Comparison of ENCODE assay signal across 10 cellular contexts in the genomic region with DNA sequence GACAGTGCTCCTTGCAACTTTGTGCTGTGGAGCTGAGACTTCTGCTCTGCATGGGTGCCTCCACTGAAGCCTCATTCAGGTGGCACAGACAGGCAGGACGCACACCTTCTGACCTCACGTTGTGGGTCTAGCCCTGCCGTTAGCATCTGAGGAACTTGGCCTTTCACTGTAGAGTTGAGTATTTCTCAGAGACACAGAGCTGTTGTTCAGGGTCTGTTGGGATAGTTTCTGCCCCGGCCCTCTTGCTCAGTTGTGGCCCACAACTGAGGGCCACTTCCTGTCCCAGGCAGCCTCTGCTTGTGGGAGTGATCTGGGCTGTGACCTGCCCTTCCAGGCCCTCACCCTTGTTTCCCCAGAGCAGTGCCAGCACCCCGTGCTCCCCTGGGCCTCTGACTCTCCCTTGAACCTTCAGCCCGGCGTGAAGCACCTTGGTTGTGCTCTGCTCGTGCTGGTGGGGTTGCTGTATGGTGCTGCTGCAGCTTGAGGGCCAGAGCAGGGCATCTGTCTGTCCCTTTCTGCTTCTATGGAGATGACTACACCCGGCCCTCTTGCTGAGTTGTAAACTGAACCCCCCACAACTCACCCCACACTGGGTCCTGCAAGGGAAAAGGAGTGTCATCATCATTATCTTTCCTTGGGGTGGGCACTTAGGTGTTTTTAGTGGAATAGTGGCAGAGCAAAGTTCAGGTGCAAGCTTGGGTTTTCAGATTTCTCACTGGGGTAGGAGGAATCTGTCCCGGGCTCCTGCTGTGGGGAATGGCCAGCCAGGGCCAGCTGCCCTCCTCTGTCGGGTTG. TPM values are rescaled to one million over a fixed set of nuclear protein-coding genes. Genes with fewer than 3 reads are reported as not detected.
DNase-seq lines count a peak whose midpoint lies in the region; ATAC-seq and FAIRE-seq lines count a peak whose summit lies in the region.
"Had no signal": no experiment of that assay in that cellular context is flagged by ENCODE, and none has a peak within 500 bp of the region (broad histone marks: within the 10 kb centered on the region; RNA-seq: fewer than 3 reads in every experiment).

No MANE protein-coding gene starts in this region.

- FAIRE-seq in frontal cortex (lab: Jason Lieb, UNC): no peak
- FAIRE-seq: islet of Langerhans had no signal

- H3K9me3 Mint-ChIP-seq in activated CD4-positive, alpha-beta memory T cell treated with anti-CD3 and anti-CD28 coated beads, Interleukin-2, amount 10 ng/mL, durations not matched to agents 7 days and 5 days: no peaks in the 10 kb centered on the region
- H3K9me3 Mint-ChIP-seq in natural killer cell treated with Interleukin-12 subunit alpha and Interleukin-12 subunit beta and Interleukin-15 and Interleukin-18, amount 100 ng/mL, for 72 hours: no peaks in the 10 kb centered on the region

- CTCF ChIA-PET in activated CD4-positive, alpha-beta memory T cell treated with anti-CD3 and anti-CD28 coated beads, Interleukin-2, amount 10 ng/mL, durations not matched to agents 7 days and 5 days (lab: Charles Lee): interaction anchor here (0.6 to 2.5 kb wide), 8 partner anchors 10 to 137 kb away, joined by 3 to 16 read pairs (median 4); a partner anchor contains a TSS

- H3K36me3 Mint-ChIP-seq in activated CD4-positive, alpha-beta memory T cell treated with anti-CD3 and anti-CD28 coated beads, Interleukin-2, amount 10 ng/mL, durations not matched to agents 7 days and 5 days (ENCODE audit: low read depth): peaks cover 2% of the 10 kb centered on the region
- no peaks in the 10 kb centered on the region for H3K36me3 Mint-ChIP-seq in natural killer cell treated with Interleukin-12 subunit alpha and Interleukin-12 subunit beta and Interleukin-15 and Interleukin-18, amount 100 ng/mL, for 72 hours

- peaks cover 60% of the 10 kb centered on the region for H3K4me1 Mint-ChIP-seq in activated CD4-positive, alpha-beta memory T cell treated with anti-CD3 and anti-CD28 coated beads, Interleukin-2, amount 10 ng/mL, durations not matched to agents 7 days and 5 days
- H3K4me1 Mint-ChIP-seq in natural killer cell treated with Interleukin-12 subunit alpha and Interleukin-12 subunit beta and Interleukin-15 and Interleukin-18, amount 100 ng/mL, for 72 hours (ENCODE audit: low read depth in 2 of 2): peaks cover 59 to 63% of the 10 kb centered on the region in 2 donors

- DNase-seq in activated CD4-positive, alpha-beta memory T cell treated with anti-CD3 and anti-CD28 coated beads, Interleukin-2, amount 10 ng/mL, durations not matched to agents 7 days and 5 days: peak; percentile 39
- DNase-seq in natural killer cell treated with Interleukin-12 subunit alpha and Interleukin-12 subunit beta and Interleukin-15 and Interleukin-18, amount 100 ng/mL, for 72 hours (ENCODE audit: low spot score): no peak
- DNase-seq in AML-193 (lab: John Stamatoyannopoulos, UW) (no peak), frontal cortex (ENCODE audit: low spot score in 2 of 2) (no peak), dermis blood vessel endothelial cell (no peak), pons (ENCODE audit: low spot score) (no peak)
- DNase-seq: NCI-H1105 treated with DMSO at 0.1 percent for 48 hours had no signal

- no peaks in the 10 kb centered on the region for H3K27me3 Mint-ChIP-seq in activated CD4-positive, alpha-beta memory T cell treated with anti-CD3 and anti-CD28 coated beads, Interleukin-2, amount 10 ng/mL, durations not matched to agents 7 days and 5 days
- no peaks in the 10 kb centered on the region for H3K27me3 Mint-ChIP-seq in natural killer cell treated with Interleukin-12 subunit alpha and Interleukin-12 subunit beta and Interleukin-15 and Interleukin-18, amount 100 ng/mL, for 72 hours

- H3K4me3 Mint-ChIP-seq in activated CD4-positive, alpha-beta memory T cell treated with anti-CD3 and anti-CD28 coated beads, Interleukin-2, amount 10 ng/mL, durations not matched to agents 7 days and 5 days: no peak overlapping the region
- H3K4me3 Mint-ChIP-seq in natural killer cell treated with Interleukin-12 subunit alpha and Interleukin-12 subunit beta and Interleukin-15 and Interleukin-18, amount 100 ng/mL, for 72 hours: peak overlapping the region; percentile 78

- ATAC-seq in GM18502 (IDR thresholded peaks at IDR 0.05; ENCODE audit: poor library complexity, unreplicated experiment) (peak; percentile 61), HG02610 (IDR thresholded peaks at IDR 0.05; ENCODE audit: unreplicated experiment) (peak; percentile 61)
- peak; percentile 76 to 80 for ATAC-seq in natural killer cell treated with Interleukin-12 subunit alpha and Interleukin-12 subunit beta and Interleukin-15 and Interleukin-18, amount 100 ng/mL, for 72 hours

- POLR2A ChIA-PET in activated CD4-positive, alpha-beta memory T cell treated with anti-CD3 and anti-CD28 coated beads, Interleukin-2, amount 10 ng/mL, durations not matched to agents 7 days and 5 days (lab: Charles Lee): interaction anchor here (0.7 to 7.0 kb wide), 6 partner anchors 10 to 405 kb away, joined by 3 to 68 read pairs (median 7); a partner anchor contains a TSS

- H3K27ac Mint-ChIP-seq in activated CD4-positive, alpha-beta memory T cell treated with anti-CD3 and anti-CD28 coated beads, Interleukin-2, amount 10 ng/mL, durations not matched to agents 7 days and 5 days: peak overlapping the region; percentile 85
- H3K27ac Mint-ChIP-seq in natural killer cell treated with Interleukin-12 subunit alpha and Interleukin-12 subunit beta and Interleukin-15 and Interleukin-18, amount 100 ng/mL, for 72 hours: peak overlapping the region; percentile 81 to 86

RNA-seq across cellular contexts. Expression of a gene that starts 11.7 kb away (rescaled TPM):
- 10 to 100 TPM; 26.0 to 27.0 TPM for total RNA-seq in activated CD4-positive, alpha-beta memory T cell treated with anti-CD3 and anti-CD28 coated beads, Interleukin-2, amount 10 ng/mL, durations not matched to agents 7 days and 5 days
- total RNA-seq in natural killer cell treated with Interleukin-12 subunit alpha and Interleukin-12 subunit beta and Interleukin-15 and Interleukin-18, amount 100 ng/mL, for 72 hours: 10 to 100 TPM; 27.9 to 29.2 TPM
- total RNA-seq in frontal cortex (7.3 TPM), dermis blood vessel endothelial cell (9.5 and 12.0 TPM in 2 replicates)

RNA-seq across cellular contexts. Expression of a gene that starts 18.3 kb away (rescaled TPM):
- total RNA-seq in activated CD4-positive, alpha-beta memory T cell treated with anti-CD3 and anti-CD28 coated beads, Interleukin-2, amount 10 ng/mL, durations not matched to agents 7 days and 5 days: 10 to 100 TPM; 13.9 to 15.9 TPM
- 10 to 100 TPM in 1 of 2 donors, 1 to 10 TPM in 1; 9.1 to 14.7 TPM for total RNA-seq in natural killer cell treated with Interleukin-12 subunit alpha and Interleukin-12 subunit beta and Interleukin-15 and Interleukin-18, amount 100 ng/mL, for 72 hours
- total RNA-seq in frontal cortex (0.82 TPM), dermis blood vessel endothelial cell (11.7 and 19.7 TPM in 2 replicates)

RNA-seq across cellular contexts. Expression of a gene that starts 46.9 kb away (rescaled TPM):
- total RNA-seq in activated CD4-positive, alpha-beta memory T cell treated with anti-CD3 and anti-CD28 coated beads, Interleukin-2, amount 10 ng/mL, durations not matched to agents 7 days and 5 days: 10 to 100 TPM; 38.1 to 38.4 TPM
- 100 to 1,000 TPM in 1 of 2 donors, 10 to 100 TPM in 1; 63.3 to 111 TPM for total RNA-seq in natural killer cell treated with Interleukin-12 subunit alpha and Interleukin-12 subunit beta and Interleukin-15 and Interleukin-18, amount 100 ng/mL, for 72 hours
- total RNA-seq in frontal cortex (15.1 TPM), dermis blood vessel endothelial cell (45.4 and 64.5 TPM in 2 replicates)
